8 cellular contexts compared by ENCODE assay signal in the genomic region with DNA sequence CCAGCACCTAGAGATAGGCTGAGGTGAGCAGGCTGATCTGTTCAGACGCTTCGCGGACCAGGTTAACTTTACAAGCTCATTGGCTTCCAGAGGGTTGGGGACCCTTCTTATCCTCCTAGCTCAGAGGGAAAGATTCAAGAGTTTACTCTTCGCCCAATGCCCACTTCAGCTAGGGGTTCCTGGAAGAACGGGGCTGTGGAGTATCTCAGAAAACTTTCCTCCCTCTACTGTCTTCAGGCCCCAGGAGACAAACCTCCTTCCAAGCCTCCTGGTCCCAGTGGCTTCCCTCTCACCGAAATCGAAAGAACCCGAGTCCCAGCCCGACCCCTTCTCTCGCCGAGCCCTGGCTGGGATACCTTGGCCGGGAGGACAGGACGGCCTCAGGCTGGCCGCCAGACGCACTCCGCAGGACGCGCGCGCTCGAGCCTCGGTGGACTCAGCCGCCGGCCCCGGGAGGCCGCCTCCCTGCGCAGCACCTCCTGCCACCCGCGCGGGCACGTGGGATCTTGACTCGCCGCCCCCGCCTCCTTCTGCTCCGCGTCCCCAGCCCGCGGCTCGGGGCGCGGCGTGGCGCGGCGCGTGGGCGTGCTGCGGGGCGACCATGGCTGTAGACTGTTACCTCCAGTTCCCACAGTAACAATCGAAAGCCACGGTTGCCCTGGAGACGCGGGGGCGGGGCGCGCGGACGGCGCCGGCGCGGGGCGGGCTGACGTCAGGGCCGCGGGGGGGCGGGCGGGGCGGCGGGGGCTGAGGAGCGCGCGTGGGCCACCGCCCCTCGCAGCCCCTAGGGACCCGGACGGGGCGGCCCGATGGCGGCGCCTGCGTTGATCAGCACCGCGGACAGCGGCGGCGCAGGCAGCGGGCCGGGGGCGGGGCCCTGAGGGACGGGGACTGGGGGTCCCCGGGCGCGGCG. TPM values are rescaled to one million over a fixed set of nuclear protein-coding genes. Genes with fewer than 3 reads are reported as not detected.
DNase-seq lines count a peak whose midpoint lies in the region; ATAC-seq lines count a peak whose summit lies in the region.

No MANE protein-coding gene starts in this region.

- peak; percentile 68 for ATAC-seq in HG02798 (IDR thresholded peaks at IDR 0.05; ENCODE audit: poor library complexity, unreplicated experiment)

- CTCF ChIA-PET in activated CD4-positive, alpha-beta memory T cell treated with anti-CD3 and anti-CD28 coated beads, Interleukin-2, amount 10 ng/mL, durations not matched to agents 7 days and 5 days (lab: Charles Lee), result interaction anchor here (0.5 to 2.7 kb wide), 3 partner anchors 25 to 195 kb away, joined by 3 to 12 read pairs (median 3); a partner anchor contains a TSS

- H3K4me1 Mint-ChIP-seq in activated CD4-positive, alpha-beta memory T cell treated with anti-CD3 and anti-CD28 coated beads, Interleukin-2, amount 10 ng/mL, durations not matched to agents 7 days and 5 days, result peaks cover 28% of the 10 kb centered on the region

- peaks cover 22% of the 10 kb centered on the region for H3K27me3 Mint-ChIP-seq in activated CD4-positive, alpha-beta memory T cell treated with anti-CD3 and anti-CD28 coated beads, Interleukin-2, amount 10 ng/mL, durations not matched to agents 7 days and 5 days

- peak overlapping the region; percentile 65 for H3K4me3 Mint-ChIP-seq in activated CD4-positive, alpha-beta memory T cell treated with anti-CD3 and anti-CD28 coated beads, Interleukin-2, amount 10 ng/mL, durations not matched to agents 7 days and 5 days

- no peak overlapping the region for H3K27ac Mint-ChIP-seq in activated CD4-positive, alpha-beta memory T cell treated with anti-CD3 and anti-CD28 coated beads, Interleukin-2, amount 10 ng/mL, durations not matched to agents 7 days and 5 days

- peak; percentile 73 to 77 (median 77) for DNase-seq in NCI-H1417 (lab: John Stamatoyannopoulos, UW)
- DNase-seq in NCI-H1417 treated with DMSO at 0.1 percent for 48 hours (lab: John Stamatoyannopoulos, UW), result no peak
- DNase-seq in NCI-H2171 treated with DMSO at 0.1 percent for 48 hours (lab: John Stamatoyannopoulos, UW), result peak; percentile 75
- peak; percentile 91 for DNase-seq in activated CD4-positive, alpha-beta memory T cell treated with anti-CD3 and anti-CD28 coated beads, Interleukin-2, amount 10 ng/mL, durations not matched to agents 7 days and 5 days
- DNase-seq in ecto neural progenitor cell (ENCODE audit: low spot score), result peak; percentile 96
- peak; percentile 82 to 90 for DNase-seq in lung microvascular endothelial cell (ENCODE audit: low read depth in 2 of 2)
- DNase-seq in stimulated activated CD4-positive, alpha-beta T cell treated with anti-CD3 and anti-CD28 coated beads, TNF-alpha, amount 100 ng/mL, for 48 hours (ENCODE audit: low read depth in 3 of 3), result peak in 2 of 3 donors; percentile 78 to 85

- POLR2A ChIA-PET in activated CD4-positive, alpha-beta memory T cell treated with anti-CD3 and anti-CD28 coated beads, Interleukin-2, amount 10 ng/mL, durations not matched to agents 7 days and 5 days (lab: Charles Lee), result interaction anchor here (0.7 kb wide), 1 partner anchor 543 kb away, joined by 3 read pairs; a partner anchor contains a TSS

- H3K36me3 Mint-ChIP-seq in activated CD4-positive, alpha-beta memory T cell treated with anti-CD3 and anti-CD28 coated beads, Interleukin-2, amount 10 ng/mL, durations not matched to agents 7 days and 5 days (ENCODE audit: low read depth), result peaks cover 3% of the 10 kb centered on the region

- H3K9me3 Mint-ChIP-seq in activated CD4-positive, alpha-beta memory T cell treated with anti-CD3 and anti-CD28 coated beads, Interleukin-2, amount 10 ng/mL, durations not matched to agents 7 days and 5 days, result no peaks in the 10 kb centered on the region

RNA-seq across cellular contexts. Expression of a gene that starts 5.3 kb away (rescaled TPM):
- 10 to 100 TPM; 38.3 to 39.8 TPM for total RNA-seq in activated CD4-positive, alpha-beta memory T cell treated with anti-CD3 and anti-CD28 coated beads, Interleukin-2, amount 10 ng/mL, durations not matched to agents 7 days and 5 days
- 32.0 and 50.4 TPM in 2 replicates for total RNA-seq in lung microvascular endothelial cell

RNA-seq across cellular contexts. Expression of a gene that starts 7.8 kb away (rescaled TPM):
- 10 to 100 TPM; 43.2 to 45.4 TPM for total RNA-seq in activated CD4-positive, alpha-beta memory T cell treated with anti-CD3 and anti-CD28 coated beads, Interleukin-2, amount 10 ng/mL, durations not matched to agents 7 days and 5 days
- total RNA-seq in lung microvascular endothelial cell, result 48.2 and 49.5 TPM in 2 replicates

RNA-seq across cellular contexts. Expression of a gene that starts 19.6 kb away (rescaled TPM):
- total RNA-seq in activated CD4-positive, alpha-beta memory T cell treated with anti-CD3 and anti-CD28 coated beads, Interleukin-2, amount 10 ng/mL, durations not matched to agents 7 days and 5 days, result 10 to 100 TPM; 28.4 to 28.8 TPM
- total RNA-seq in lung microvascular endothelial cell, result 8.5 and 14.3 TPM in 2 replicates

RNA-seq across cellular contexts. Expression of a gene that starts 24.5 kb away (rescaled TPM):
- under 1 TPM; 0.33 to 0.35 TPM for total RNA-seq in activated CD4-positive, alpha-beta memory T cell treated with anti-CD3 and anti-CD28 coated beads, Interleukin-2, amount 10 ng/mL, durations not matched to agents 7 days and 5 days
- 0.22 and 0.40 TPM in 2 replicates for total RNA-seq in lung microvascular endothelial cell
